Comparison of ENCODE assay signal across 17 cellular contexts in the genomic region with DNA sequence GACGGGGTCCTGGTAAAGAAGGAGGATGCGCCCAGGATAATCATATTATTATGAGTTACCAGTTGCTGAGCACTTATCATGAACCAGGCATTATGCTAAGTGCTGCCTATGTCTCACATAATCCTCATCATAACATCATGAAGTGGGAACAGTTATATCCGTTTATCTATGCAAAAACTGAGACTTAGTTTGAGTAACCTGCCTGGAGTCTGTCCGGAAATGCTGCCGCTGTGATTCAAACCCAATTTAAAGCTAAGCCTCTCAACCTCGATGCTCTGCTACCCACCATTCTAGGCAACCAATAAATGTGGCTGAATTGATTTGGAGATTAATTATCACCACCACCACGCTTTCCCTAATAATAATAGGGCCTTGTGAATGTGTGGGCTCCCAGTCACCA.
A peak's percentile ranks its signal among the peaks of the same experiment; 100 is the strongest.
DNase-seq lines count a peak whose midpoint lies in the region; FAIRE-seq and TF ChIP-seq lines count a peak whose summit lies in the region.
"Had no signal": no experiment of that assay in that cellular context is flagged by ENCODE, and none has a peak within 500 bp of the region (broad histone marks: within the 10 kb centered on the region; RNA-seq: fewer than 3 reads in every experiment).

No MANE protein-coding gene starts in this region.

- H4K20me1 ChIP-seq in Karpas-422 (ENCODE audit: insufficient read depth, low read depth, low read length) (no peaks in the 10 kb centered on the region), smooth muscle cell (ENCODE audit: low read depth) (no peaks in the 10 kb centered on the region)
- H4K20me1 ChIP-seq: BLaER1 had no signal

- peaks cover 68% of the 10 kb centered on the region for H3K4me1 ChIP-seq in Karpas-422 (ENCODE audit: low read length)
- H3K4me1 ChIP-seq in smooth muscle cell (ENCODE audit: low read depth) = peaks cover 27% of the 10 kb centered on the region
- H3K4me1 ChIP-seq: Caco-2 had no signal

- peak overlapping the region; percentile 82 for H3K9ac ChIP-seq in Karpas-422 (ENCODE audit: low read length)
- no peak overlapping the region for H3K9ac ChIP-seq in smooth muscle cell (ENCODE audit: low read depth)
- H3K9ac ChIP-seq: BLaER1, GM23248 had no signal

- FAIRE-seq in GM12892 (lab: Jason Lieb, UNC) = peak; percentile 60
- FAIRE-seq: A549 had no signal

- H3K9me3 ChIP-seq in Karpas-422 (ENCODE audit: low read length) = no peaks in the 10 kb centered on the region
- H3K9me3 ChIP-seq in smooth muscle cell (replicated peaks; ENCODE audit: low read depth) = no peaks in the 10 kb centered on the region
- H3K9me3 ChIP-seq: A549, BLaER1, Caco-2 had no signal

- H2AFZ ChIP-seq in Karpas-422 (ENCODE audit: low read length) = no peak overlapping the region
- no peak overlapping the region for H2AFZ ChIP-seq in smooth muscle cell (ENCODE audit: low read depth)
- H2AFZ ChIP-seq: GM23248 had no signal

- H3K79me2 ChIP-seq in Karpas-422 (ENCODE audit: low read length) (no peaks in the 10 kb centered on the region), smooth muscle cell (ENCODE audit: low read depth) (no peaks in the 10 kb centered on the region)

- 79% methylated on average over 7 of the region's 7 CpGs for WGBS in smooth muscle cell (ENCODE audit: low lambda C conversion rate)

- peak overlapping the region; percentile 100 for H3K27ac ChIP-seq in Karpas-422 (ENCODE audit: low read length)
- H3K27ac ChIP-seq in smooth muscle cell (ENCODE audit: low read depth) = peak overlapping the region; percentile 10
- H3K27ac ChIP-seq: A549, BLaER1, GM23248, HL-60 had no signal

- H3K4me2 ChIP-seq in Karpas-422 (ENCODE audit: low read depth, low read length, poor library complexity, severe bottlenecking) = peak overlapping the region; percentile 87
- peak overlapping the region; percentile 34 for H3K4me2 ChIP-seq in smooth muscle cell
- H3K4me2 ChIP-seq: A549, BLaER1 had no signal

- H3K9me2 ChIP-seq in Karpas-422 (replicated peaks; ENCODE audit: insufficient read depth, low read length) = no peaks in the 10 kb centered on the region

- H3K27me3 ChIP-seq in Karpas-422 (ENCODE audit: low read length) (no peaks in the 10 kb centered on the region), smooth muscle cell (ENCODE audit: low read depth) (no peaks in the 10 kb centered on the region)
- H3K27me3 ChIP-seq: BLaER1 had no signal

- DNase-seq in GM12892 (ENCODE audit: insufficient read length) (no peak), Karpas-422 (peak; percentile 93), NCI-H82 treated with DMSO at 0.1 percent for 48 hours (lab: John Stamatoyannopoulos, UW; ENCODE audit: unreplicated experiment) (peak; percentile 14), smooth muscle cell (lab: John Stamatoyannopoulos, UW; ENCODE audit: unreplicated experiment) (no peak), NCI-H187 (lab: John Stamatoyannopoulos, UW) (no peak), H4 (ENCODE audit: low spot score) (no peak), Kasumi-1 (lab: John Stamatoyannopoulos, UW) (no peak)
- DNase-seq: AML-193; Caco-2; CD8-positive, alpha-beta memory T cell; DMS53; GF-D8; GM23248; H7 had no signal

- H3F3A ChIP-seq in smooth muscle cell (ENCODE audit: low read depth) = no peaks in the 10 kb centered on the region

- TF ChIP-seq CTCF in smooth muscle cell (IDR thresholded peaks at IDR 0.05; ENCODE audit: borderline replicate concordance, insufficient read depth, poor library complexity, severe bottlenecking) = no peak

- no peak for TF ChIP-seq POLR2A in GM12892 (IDR thresholded peaks at IDR 0.05; ENCODE audit: low read depth, low read length)

- H3K4me3 ChIP-seq in Karpas-422 (ENCODE audit: low read length) (peak overlapping the region; percentile 51; the same call in 1 of the 2 replicates), smooth muscle cell (no peak overlapping the region)
- H3K4me3 ChIP-seq: A549, BLaER1, GM23248 had no signal

- no peaks in the 10 kb centered on the region for H3K36me3 ChIP-seq in Karpas-422 (ENCODE audit: insufficient read depth, low read length)
- H3K36me3 ChIP-seq in smooth muscle cell (ENCODE audit: low read depth) = no peaks in the 10 kb centered on the region
- H3K36me3 ChIP-seq: BLaER1 had no signal

Comparison
In these comparisons a context has a peak if more than half of its experiments do, and no peak if none do; other contexts are left out.
1. DNase-seq: peak in Karpas-422 (single experiment) and NCI-H82 treated with DMSO at 0.1 percent for 48 hours (single experiment); none in GM12892 (single experiment), smooth muscle cell (single experiment), NCI-H187 (0 of 2), H4 (single experiment) and Kasumi-1 (0 of 2).